8 cellular contexts compared by ENCODE assay signal in the genomic region with DNA sequence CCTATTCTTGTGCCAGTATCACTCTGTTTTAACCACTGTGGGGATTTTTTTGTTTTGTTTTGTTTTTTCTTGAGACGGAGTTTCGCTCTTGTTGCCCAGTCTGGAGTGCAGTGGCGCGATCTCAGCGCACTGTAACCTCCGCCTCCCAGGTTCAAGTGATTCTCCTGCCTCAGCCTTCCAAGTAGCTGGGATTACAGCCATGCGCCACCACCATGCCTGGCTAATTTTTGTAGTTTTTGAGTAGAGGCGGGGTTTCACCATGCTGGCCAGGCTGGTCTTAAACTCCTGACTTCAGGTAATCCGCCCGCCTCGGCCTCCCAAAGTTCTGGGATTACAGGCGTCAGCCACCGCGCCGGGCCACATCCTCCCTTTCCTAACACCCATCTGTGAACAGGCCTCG. TPM values are rescaled to one million over a fixed set of nuclear protein-coding genes. Genes with fewer than 3 reads are reported as not detected.
A peak's percentile ranks its signal among the peaks of the same experiment; 100 is the strongest.
DNase-seq lines count a peak whose midpoint lies in the region; ATAC-seq, FAIRE-seq and TF ChIP-seq lines count a peak whose summit lies in the region.
"Not testable (repeated sequence)": the region's sequence is repeated elsewhere in the genome, so short reads cannot be mapped to it uniquely, and the experiment has no call there.

No MANE protein-coding gene starts in this region.

- H3K4me1 ChIP-seq in DND-41 (ENCODE audit: insufficient read depth, low read length) = peaks cover 18% of the 10 kb centered on the region
- H3K4me1 ChIP-seq in MM.1S (ENCODE audit: low read length) = peaks cover 14% of the 10 kb centered on the region
- not testable (repeated sequence) for H3K4me1 ChIP-seq in kidney (ENCODE audit: control insufficient read depth in 1 of 2, insufficient read depth in 1 of 2, low read depth in 1 of 2, low read length in 2 of 2)
- peaks cover 44% of the 10 kb centered on the region for H3K4me1 ChIP-seq in neural progenitor cell
- peaks cover 24 to 39% of the 10 kb centered on the region in 2 donors for H3K4me1 ChIP-seq in thyroid gland

- DNase-seq in DND-41; WTC11 (ENCODE audit: low spot score); neural progenitor cell (ENCODE audit: low spot score): not testable (repeated sequence)
- DNase-seq in MM.1S (peak; percentile 77), Right ventricle myocardium inferior (ENCODE audit: missing footprints) (peak; percentile 20), kidney (peak; percentile 49), thyroid gland (peak; percentile 60 to 73)

- not testable (repeated sequence) for H3K4me3 Mint-ChIP-seq in WTC11, brain
- H3K4me3 Mint-ChIP-seq in neural progenitor cell = peak overlapping the region; percentile 27

- H3K27ac Mint-ChIP-seq in WTC11 (peak overlapping the region; percentile 71), brain (peak overlapping the region; percentile 1 to 46 (median 28)), neural progenitor cell (peak overlapping the region; percentile 66)

- not testable (repeated sequence) for H3K36me3 Mint-ChIP-seq in WTC11, brain, neural progenitor cell

- H3K27ac ChIP-seq in DND-41 (ENCODE audit: low read length) (peak overlapping the region; percentile 40; the same call in 1 of the 2 replicates), MM.1S (ENCODE audit: low read length) (peak overlapping the region; percentile 68; the same call in 1 of the 2 replicates), thyroid gland (peak overlapping the region in 2 of 3 donors; percentile 27 to 36)
- H3K27ac ChIP-seq in kidney (ENCODE audit: low read depth in 2 of 2, low read length in 2 of 2); neural progenitor cell: not testable (repeated sequence)

- H3K4me2 ChIP-seq in DND-41 (ENCODE audit: insufficient read depth, low read length); neural progenitor cell: not testable (repeated sequence)
- H3K4me2 ChIP-seq in MM.1S (ENCODE audit: low read depth, low read length) = peak overlapping the region; percentile 15; the same call in 1 of the 2 replicates

- CTCF ChIA-PET in WTC11 (lab: Charles Lee) = not testable (repeated sequence)

- not testable (repeated sequence) for TF ChIP-seq CTCF in DND-41 (IDR thresholded peaks at IDR 0.05; ENCODE audit: borderline replicate concordance, extremely low read depth, low read length, poor library complexity, severe bottlenecking); MM.1S (IDR thresholded peaks at IDR 0.05; ENCODE audit: low read length); WTC11 (IDR thresholded peaks at IDR 0.05); brain (conservative IDR thresholded peaks at IDR 0.05); kidney (IDR thresholded peaks at IDR 0.05; ENCODE audit: borderline replicate concordance, extremely low read depth, insufficient read depth); neural progenitor cell (IDR thresholded peaks at IDR 0.05); thyroid gland (IDR thresholded peaks at IDR 0.05)

- WGBS in thyroid gland, 2 donors = 66 to 69% methylated on average over 16 of the region's 16 CpGs

- peaks cover 11% of the 10 kb centered on the region; the same call in 1 of the 2 replicates for H3F3A ChIP-seq in MM.1S (ENCODE audit: insufficient read depth, low read length)
- H3F3A ChIP-seq in neural progenitor cell (ENCODE audit: low read depth) = peaks cover 42% of the 10 kb centered on the region

- H3K36me3 ChIP-seq in DND-41 (ENCODE audit: insufficient read depth, low read length); MM.1S (replicated peaks; ENCODE audit: insufficient read depth, low read length); kidney (ENCODE audit: control insufficient read depth in 1 of 2, insufficient read depth in 2 of 2, low read length in 2 of 2); neural progenitor cell; thyroid gland: not testable (repeated sequence)

- H3K9me3 ChIP-seq in DND-41 (ENCODE audit: insufficient read depth, low read length, severe bottlenecking); MM.1S (replicated peaks; ENCODE audit: insufficient read depth, low read length); kidney (ENCODE audit: control insufficient read depth in 1 of 2, low read length in 2 of 2); neural progenitor cell (ENCODE audit: low read depth); thyroid gland: not testable (repeated sequence)

- not testable (repeated sequence) for H3K9me2 ChIP-seq in MM.1S (replicated peaks; ENCODE audit: insufficient read depth, low read length)

- POLR2A ChIA-PET in WTC11 (lab: Charles Lee) = not testable (repeated sequence)

- H3K4me3 ChIP-seq in DND-41 (ENCODE audit: low read depth in 1 of 2, low read length in 2 of 2); MM.1S (ENCODE audit: low read length); kidney (ENCODE audit: low read length in 2 of 2); neural progenitor cell; thyroid gland (replicated peaks in 1 of 3): not testable (repeated sequence)

- not testable (repeated sequence) for H3K27me3 Mint-ChIP-seq in WTC11 (ENCODE audit: low read depth); brain
- H3K27me3 Mint-ChIP-seq in neural progenitor cell (ENCODE audit: insufficient read depth, low read depth) = peaks cover 15% of the 10 kb centered on the region

- not testable (repeated sequence) for H3K27me3 ChIP-seq in DND-41 (ENCODE audit: insufficient read depth, low read length, poor library complexity); MM.1S (replicated peaks; ENCODE audit: insufficient read depth, low read length); neural progenitor cell; thyroid gland

- ATAC-seq in DND-41 (ENCODE audit: insufficient read depth, low read depth); WTC11; Right ventricle myocardium inferior: not testable (repeated sequence)

- H3K4me1 Mint-ChIP-seq in WTC11 (peaks cover 51% of the 10 kb centered on the region), brain (peaks cover 55% of the 10 kb centered on the region), neural progenitor cell (peaks cover 57% of the 10 kb centered on the region)

- H3K79me2 ChIP-seq in DND-41 (ENCODE audit: insufficient read depth, low read length); MM.1S (ENCODE audit: low read length); neural progenitor cell (ENCODE audit: low read depth): not testable (repeated sequence)

- not testable (repeated sequence) for FAIRE-seq in kidney (lab: Jason Lieb, UNC)

- intact Hi-C loops in Right ventricle myocardium inferior (cut with DNase I); kidney (cut with DNase I); thyroid gland (cut with DNase I): not testable (repeated sequence)

- H4K20me1 ChIP-seq in DND-41 (ENCODE audit: insufficient read depth, low read length); MM.1S (ENCODE audit: insufficient read depth, low read length); neural progenitor cell (ENCODE audit: low read depth): not testable (repeated sequence)

- not testable (repeated sequence) for TF ChIP-seq POLR2A in thyroid gland (IDR thresholded peaks at IDR 0.05)

- not testable (repeated sequence) for H3K9me3 Mint-ChIP-seq in WTC11, brain, neural progenitor cell

- not testable (repeated sequence) for H3K9ac ChIP-seq in DND-41 (ENCODE audit: low read depth, low read length); MM.1S (ENCODE audit: low read length); kidney (ENCODE audit: low read length in 2 of 2); neural progenitor cell

- not testable (repeated sequence) for H2AFZ ChIP-seq in DND-41 (ENCODE audit: low read depth, low read length); neural progenitor cell (replicated peaks)
- 0 out of 2 replicates have a peak overlapping the region, but pooled peaks have one; percentile 23 for H2AFZ ChIP-seq in MM.1S (ENCODE audit: low read length)

RNA-seq across cellular contexts. Expression of a gene that starts 28.8 kb away (rescaled TPM):
- total RNA-seq in WTC11 (2021) (76.7 to 95.6 TPM (median 79.2 TPM) in 3 replicates), Right ventricle myocardium inferior (18.7 TPM), kidney (77.2 TPM), neural progenitor cell (ENCODE audit: low replicate concordance) (11.7 and 32.4 TPM in 2 replicates), thyroid gland (10 to 100 TPM; 19.6 to 35.4 (median 23.2) TPM)
- polyA plus RNA-seq in brain (ENCODE audit: insufficient read depth, low read depth, low replicate concordance) (12.3 TPM), kidney (ENCODE audit: insufficient read depth, low read depth, low replicate concordance) (6.5 TPM)
